1 cellular context compared by ENCODE assay signal in the genomic region with DNA sequence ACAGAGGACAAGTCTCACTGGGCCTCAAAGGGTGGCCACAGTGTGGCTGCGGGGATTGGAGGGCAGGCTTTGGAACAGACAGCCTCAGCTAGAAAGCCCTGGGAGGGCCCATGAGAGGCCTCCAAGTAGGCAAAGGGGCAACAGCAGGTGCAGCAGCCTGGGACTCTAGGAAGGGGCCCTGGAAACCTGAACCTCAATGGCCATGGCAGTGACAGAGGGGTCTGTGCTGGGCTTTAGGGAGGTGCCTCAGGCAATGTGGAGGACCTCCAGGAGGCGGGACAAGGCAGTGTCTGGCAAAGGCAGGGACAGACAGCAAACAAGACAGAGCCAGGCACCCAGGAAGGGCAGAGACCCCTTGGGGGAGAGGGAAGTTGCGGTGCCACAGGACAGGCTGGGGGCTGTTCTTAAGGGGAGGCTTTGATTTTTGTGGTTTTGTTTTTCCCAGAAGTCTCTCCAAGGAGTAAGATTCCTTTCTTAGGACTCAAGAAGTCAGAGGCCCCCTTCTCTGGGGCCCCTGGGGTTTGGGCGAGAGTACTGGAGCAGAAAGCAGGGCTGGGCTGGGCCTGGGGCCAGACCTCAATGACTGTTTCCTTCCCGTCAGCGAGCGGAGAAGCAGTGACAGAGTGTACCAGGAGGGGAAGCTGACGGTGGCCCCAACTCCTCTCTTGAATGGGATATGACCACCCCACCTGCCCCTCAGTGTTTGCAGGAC.
TF ChIP-seq lines count a peak whose summit lies in the region.

No MANE protein-coding gene starts in this region.

TF ChIP-seq in Ishikawa, 13 proteins besides CTCF, POLR2A, EP300 and RAD21 (continued from another document):
- TF ChIP-seq NFIC (IDR thresholded peaks at IDR 0.05) (peak; percentile 97), CREB1 (IDR thresholded peaks at IDR 0.05; ENCODE audit: low read depth) (no peak), TEAD4 (IDR thresholded peaks at IDR 0.05) (peak; percentile 59), CEBPB (IDR thresholded peaks at IDR 0.05) (peak; percentile 26; the same call in 1 of the 2 replicates), TAF1 (IDR thresholded peaks at IDR 0.05; ENCODE audit: low read depth) (no peak; the same call in 1 of the 2 replicates), YY1 (IDR thresholded peaks at IDR 0.05; ENCODE audit: low read depth) (no peak)
